ENCODE assay signal across 8 cellular contexts in genomic region chr2:144382848-144383247, GRCh38.
A peak's percentile ranks its signal among the peaks of the same experiment; 100 is the strongest.
DNase-seq lines count a peak whose midpoint lies in the region; ATAC-seq, FAIRE-seq and TF ChIP-seq lines count a peak whose summit lies in the region.

No MANE protein-coding gene starts in this region.

- peak; percentile 74 for DNase-seq in GDM1 (lab: John Stamatoyannopoulos, UW)
- peak; percentile 35 for DNase-seq in astrocyte of the cerebellum (ENCODE audit: low read depth)
- peak in 1 of 2 donors; percentile 34 for DNase-seq in upper lobe of left lung
- DNase-seq in endothelial cell (ENCODE audit: low spot score): no peak
- DNase-seq in RCC 7860 (ENCODE audit: low spot score): no peak
- no peak for DNase-seq in NCI-H2196 (lab: John Stamatoyannopoulos, UW; ENCODE audit: unreplicated experiment)

- H3K4me1 Mint-ChIP-seq in endothelial cell (ENCODE audit: unreplicated experiment): peaks cover 19% of the 10 kb centered on the region

- H3K9me3 Mint-ChIP-seq in endothelial cell (ENCODE audit: unreplicated experiment): no peaks in the 10 kb centered on the region

- WGBS in upper lobe of left lung, 2 donors: 56 to 59% methylated on average over 2 of the region's 2 CpGs

- peak overlapping the region in 2 of 4 donors; percentile 46 to 71 for H3K27ac ChIP-seq in upper lobe of left lung

- no peak for TF ChIP-seq EP300 in upper lobe of left lung (IDR thresholded peaks at IDR 0.05)

- H3K4me3 ChIP-seq in astrocyte of the cerebellum (ENCODE audit: low read depth, low read length): no peak overlapping the region
- H3K4me3 ChIP-seq in upper lobe of left lung: no peak overlapping the region

- no peak for FAIRE-seq in RCC 7860 (lab: Jason Lieb, UNC)

- ATAC-seq in GM19455 (IDR thresholded peaks at IDR 0.05; ENCODE audit: unreplicated experiment) (peak; percentile 96), HG03457 (IDR thresholded peaks at IDR 0.05; ENCODE audit: unreplicated experiment) (peak; percentile 99), upper lobe of left lung (ENCODE audit: low FRiP score in 2 of 2) (peak; percentile 73 to 83)

- no peaks in the 10 kb centered on the region for H3K36me3 ChIP-seq in upper lobe of left lung

- H3K27ac Mint-ChIP-seq in endothelial cell (ENCODE audit: unreplicated experiment): no peak overlapping the region

- TF ChIP-seq POLR2A in upper lobe of left lung (IDR thresholded peaks at IDR 0.05): peak in 1 of 4 donors; percentile 7

- TF ChIP-seq CTCF in astrocyte of the cerebellum (IDR thresholded peaks at IDR 0.05; ENCODE audit: low read depth, low read length, missing control alignments) (no peak), upper lobe of left lung (IDR thresholded peaks at IDR 0.05) (no peak), endothelial cell (IDR thresholded peaks at IDR 0.05; ENCODE audit: unreplicated experiment) (no peak)

- H3K9me3 ChIP-seq in upper lobe of left lung: no peaks in the 10 kb centered on the region

- in situ Hi-C loops in astrocyte of the cerebellum (cut with HindIII; ENCODE audit: low sequenced_read_pairs): no loop called here

- no peaks in the 10 kb centered on the region for H3K27me3 ChIP-seq in upper lobe of left lung

- H3K36me3 Mint-ChIP-seq in endothelial cell (ENCODE audit: low read depth, unreplicated experiment): peaks cover 4% of the 10 kb centered on the region

- H3K27me3 Mint-ChIP-seq in endothelial cell (ENCODE audit: unreplicated experiment): peaks cover 3% of the 10 kb centered on the region

- no peak overlapping the region for H3K4me3 Mint-ChIP-seq in endothelial cell (ENCODE audit: unreplicated experiment)

- peaks cover 0 to 23% (median 16%) of the 10 kb centered on the region in 4 donors for H3K4me1 ChIP-seq in upper lobe of left lung

Comparison
In these comparisons a context has a peak if more than half of its experiments do, and no peak if none do; other contexts are left out.
1. DNase-seq: peak in GDM1 (single experiment) and astrocyte of the cerebellum (single experiment); none in endothelial cell (single experiment), RCC 7860 (single experiment) and NCI-H2196 (single experiment).
2. Peak in every context shown above with its lines, with median percentiles within 50 percentile points of each other: ATAC-seq.